In genomic region chr4:137812258-137812657, GRCh38 we compare ENCODE assay signal across 18 cellular contexts.
DNase-seq lines count a peak whose midpoint lies in the region; ATAC-seq and TF ChIP-seq lines count a peak whose summit lies in the region.
"Had no signal": no experiment of that assay in that cellular context is flagged by ENCODE, and none has a peak within 500 bp of the region (broad histone marks: within the 10 kb centered on the region; RNA-seq: fewer than 3 reads in every experiment).

No MANE protein-coding gene starts in this region.

- no peak overlapping the region for H3K27ac Mint-ChIP-seq in GM23338
- H3K27ac Mint-ChIP-seq: B cell; CD4-positive, CD25-positive, alpha-beta regulatory T cell; CD8-positive, alpha-beta T cell; HFFc6 had no signal

- intact Hi-C loops in right lobe of liver (cut with DNase I): no loop called here

- DNase-seq in GM23338 (ENCODE audit: low spot score): no peak
- DNase-seq in left lobe of liver (ENCODE audit: low spot score): no peak
- no peak for DNase-seq in right lobe of liver
- DNase-seq in GM20000 (ENCODE audit: low spot score): no peak
- DNase-seq in medulla oblongata (ENCODE audit: extremely low spot score): no peak
- DNase-seq: Caco-2; CD4-positive, CD25-positive, alpha-beta regulatory T cell; CD8-positive, alpha-beta T cell; DMS153; DND-41; GOT3; HFFc6 had no signal

- no peaks in the 10 kb centered on the region for H3K9me2 ChIP-seq in GM23338 (ENCODE audit: insufficient read depth)

- H3K36me3 Mint-ChIP-seq in GM23338 (ENCODE audit: low read depth): no peaks in the 10 kb centered on the region
- H3K36me3 Mint-ChIP-seq: CD4-positive, CD25-positive, alpha-beta regulatory T cell; CD8-positive, alpha-beta T cell had no signal

- TF ChIP-seq CTCF in GM23338 (conservative IDR thresholded peaks at IDR 0.05; ENCODE audit: low read depth in 2 of 2) (no peak), right lobe of liver (IDR thresholded peaks at IDR 0.05) (no peak), GM20000 (IDR thresholded peaks at IDR 0.05; ENCODE audit: extremely low read depth, missing control alignments) (no peak)

- H3K4me2 ChIP-seq in GM23338: no peak overlapping the region
- H3K4me2 ChIP-seq: BLaER1 had no signal

- no peaks in the 10 kb centered on the region for H3K79me2 ChIP-seq in GM23338 (replicated peaks; ENCODE audit: insufficient read depth)

- H4K20me1 ChIP-seq in GM23338 (replicated peaks; ENCODE audit: insufficient read depth): no peaks in the 10 kb centered on the region
- H4K20me1 ChIP-seq: BLaER1 had no signal

- H3K27me3 ChIP-seq in GM23338 (ENCODE audit: insufficient read depth) (no peaks in the 10 kb centered on the region), right lobe of liver (no peaks in the 10 kb centered on the region)
- H3K27me3 ChIP-seq: BLaER1 had no signal

- H3K27ac ChIP-seq in GM23338 (ENCODE audit: low read depth) (no peak overlapping the region), right lobe of liver (no peak overlapping the region)
- H3K27ac ChIP-seq: 22Rv1, BLaER1, C4-2B had no signal

- WGBS in right lobe of liver (ENCODE audit: insufficient coverage, low coverage, low lambda C conversion rate, missing lambda C conversion rate): 46% methylated on average over 4 of the region's 4 CpGs

- H3K4me3 ChIP-seq in GM23338 (no peak overlapping the region), right lobe of liver (no peak overlapping the region)
- H3K4me3 ChIP-seq: BLaER1, HAP-1 had no signal

- H3K9me3 Mint-ChIP-seq in GM23338: no peaks in the 10 kb centered on the region; the same call in 2 of the 3 replicates
- H3K9me3 Mint-ChIP-seq: HFFc6 had no signal

- ATAC-seq in GM23338: no peak
- ATAC-seq in left lobe of liver: peak; percentile 70
- ATAC-seq in right lobe of liver: peak; percentile 51 to 79 (median 71)
- no peak for ATAC-seq in HG03460 (IDR thresholded peaks at IDR 0.05; ENCODE audit: unreplicated experiment)
- ATAC-seq: CD8-positive, alpha-beta T cell had no signal

- no peaks in the 10 kb centered on the region for H3K4me1 ChIP-seq in GM23338 (ENCODE audit: insufficient read depth)
- peaks cover 0 to 5% (median 0%) of the 10 kb centered on the region in 4 donors for H3K4me1 ChIP-seq in right lobe of liver
- H3K4me1 ChIP-seq: BLaER1, Caco-2, HAP-1 had no signal

- no peaks in the 10 kb centered on the region for H3K27me3 Mint-ChIP-seq in GM23338 (ENCODE audit: insufficient read depth, low read depth, poor library complexity)
- H3K27me3 Mint-ChIP-seq: B cell; CD4-positive, CD25-positive, alpha-beta regulatory T cell had no signal

- no peaks in the 10 kb centered on the region for H3K9me3 ChIP-seq in right lobe of liver
- H3K9me3 ChIP-seq: BLaER1, Caco-2, HAP-1 had no signal

- TF ChIP-seq POLR2A in right lobe of liver (IDR thresholded peaks at IDR 0.05): no peak

- no peaks in the 10 kb centered on the region for H3K4me1 Mint-ChIP-seq in GM23338
- H3K4me1 Mint-ChIP-seq: B cell; CD4-positive, CD25-positive, alpha-beta regulatory T cell had no signal

- peak overlapping the region; percentile 38; the same call in 1 of the 2 replicates for H2AFZ ChIP-seq in GM23338

- H3K36me3 ChIP-seq in GM23338 (ENCODE audit: insufficient read depth): no peaks in the 10 kb centered on the region
- H3K36me3 ChIP-seq in right lobe of liver: no peaks in the 10 kb centered on the region
- H3K36me3 ChIP-seq: BLaER1, HAP-1 had no signal

- H3F3A ChIP-seq in GM23338 (replicated peaks; ENCODE audit: low read depth): no peaks in the 10 kb centered on the region

- H3K4me3 Mint-ChIP-seq in GM23338: no peak overlapping the region
- H3K4me3 Mint-ChIP-seq: B cell; CD4-positive, CD25-positive, alpha-beta regulatory T cell; CD8-positive, alpha-beta T cell; HFFc6 had no signal

TF ChIP-seq in GM23338, 12 proteins besides CTCF, POLR2A, EP300 and RAD21 (continues in another document):
- no peak for TF ChIP-seq STAT1 (IDR thresholded peaks at IDR 0.05; ENCODE audit: unreplicated experiment)
- TF ChIP-seq EZH2 (IDR thresholded peaks at IDR 0.05; ENCODE audit: low read depth, unreplicated experiment): no peak
- no peak for TF ChIP-seq REST (IDR thresholded peaks at IDR 0.05; ENCODE audit: unreplicated experiment)
- no peak for TF ChIP-seq CREB1 (CRISPR knock-in tag; IDR thresholded peaks at IDR 0.05; ENCODE audit: low read depth)
- TF ChIP-seq NANOG (IDR thresholded peaks at IDR 0.05; ENCODE audit: borderline replicate concordance): no peak
- no peak for TF ChIP-seq ETS1 (IDR thresholded peaks at IDR 0.05)

Comparison
In these comparisons a context has a peak if more than half of its experiments do, and no peak if none do; other contexts are left out.
1. ATAC-seq: peak in left lobe of liver (single experiment) and right lobe of liver (4 of 4); none in GM23338 (single experiment) and HG03460 (single experiment).